ENCODE assay signal across 8 cellular contexts in the genomic region with DNA sequence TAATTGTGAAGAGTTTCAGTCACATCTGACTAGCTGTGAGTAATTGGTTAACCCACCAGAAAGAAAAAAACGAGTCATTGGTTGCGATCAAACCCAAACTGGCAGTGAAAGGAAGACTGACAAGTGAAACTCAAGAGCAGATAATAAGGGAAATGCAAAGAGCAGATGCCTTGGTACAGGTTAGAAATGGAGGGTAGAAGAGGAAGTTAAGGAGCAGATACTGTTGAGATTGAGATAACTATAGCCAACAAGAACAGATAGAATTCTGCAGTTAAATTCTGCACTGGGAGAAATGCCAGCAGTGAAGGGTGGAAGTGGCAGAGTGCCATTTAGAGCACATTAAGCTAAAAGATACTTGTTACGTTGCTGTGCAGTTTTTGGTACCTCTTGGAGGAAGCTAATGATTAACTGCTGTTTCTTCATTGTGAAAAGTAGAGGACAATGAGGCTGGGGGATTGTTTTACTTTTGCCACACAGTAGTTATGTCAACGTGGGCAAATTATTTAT.
A peak's percentile ranks its signal among the peaks of the same experiment; 100 is the strongest.
DNase-seq lines count a peak whose midpoint lies in the region; ATAC-seq and TF ChIP-seq lines count a peak whose summit lies in the region.

No MANE protein-coding gene starts in this region.

- TF ChIP-seq CTCF in hepatocyte (IDR thresholded peaks at IDR 0.05; ENCODE audit: poor library complexity) (no peak), esophagus muscularis mucosa (IDR thresholded peaks at IDR 0.05) (no peak), smooth muscle cell (IDR thresholded peaks at IDR 0.05; ENCODE audit: borderline replicate concordance, insufficient read depth, poor library complexity, severe bottlenecking) (no peak)

- TF ChIP-seq POLR2A in esophagus muscularis mucosa (IDR thresholded peaks at IDR 0.05; ENCODE audit: low read depth) = no peak

- no peaks in the 10 kb centered on the region for H3K27me3 Mint-ChIP-seq in T-cell

- TF ChIP-seq EP300 in esophagus muscularis mucosa (IDR thresholded peaks at IDR 0.05) = no peak

- H2AFZ ChIP-seq in hepatocyte (no peak overlapping the region), smooth muscle cell (ENCODE audit: low read depth) (no peak overlapping the region)

- H3K9ac ChIP-seq in smooth muscle cell (ENCODE audit: low read depth) = no peak overlapping the region

- intact Hi-C loops in esophagus muscularis mucosa (cut with DNase I) = no loop called here

- H3K36me3 Mint-ChIP-seq in T-cell = peaks cover 39% of the 10 kb centered on the region

- POLR2A ChIA-PET in T-cell (lab: Charles Lee) = no interaction called here

- H3K9me3 ChIP-seq in hepatocyte (ENCODE audit: low read depth) = no peaks in the 10 kb centered on the region
- H3K9me3 ChIP-seq in esophagus muscularis mucosa = no peaks in the 10 kb centered on the region
- no peaks in the 10 kb centered on the region for H3K9me3 ChIP-seq in smooth muscle cell (replicated peaks; ENCODE audit: low read depth)

- no peaks in the 10 kb centered on the region for H3K9me3 Mint-ChIP-seq in T-cell

- no peak overlapping the region for H3K4me3 Mint-ChIP-seq in T-cell

- DNase-seq in NCI-H2029 treated with DMSO at 0.1 percent for 48 hours (lab: John Stamatoyannopoulos, UW) (peak; percentile 57), NCI-H2029 (lab: John Stamatoyannopoulos, UW) (no peak), T-cell (no peak), hepatocyte (ENCODE audit: low spot score) (peak; percentile 5), esophagus muscularis mucosa (ENCODE audit: extremely low spot score) (no peak), smooth muscle cell (lab: John Stamatoyannopoulos, UW; ENCODE audit: unreplicated experiment) (no peak)

- no peak overlapping the region for H3K4me3 ChIP-seq in hepatocyte
- no peak overlapping the region for H3K4me3 ChIP-seq in esophagus muscularis mucosa
- no peak overlapping the region for H3K4me3 ChIP-seq in smooth muscle cell

- no peaks in the 10 kb centered on the region for H3K27me3 ChIP-seq in hepatocyte
- no peaks in the 10 kb centered on the region for H3K27me3 ChIP-seq in esophagus muscularis mucosa
- no peaks in the 10 kb centered on the region for H3K27me3 ChIP-seq in smooth muscle cell (ENCODE audit: low read depth)

- CTCF ChIA-PET in T-cell (lab: Charles Lee) = interaction anchor here in 1 of 2 donors (0.9 kb wide), 1 partner anchor 120 kb away, joined by 3 read pairs; no protein-coding TSS in a partner anchor

- H3K27ac ChIP-seq in hepatocyte = no peak overlapping the region
- H3K27ac ChIP-seq in esophagus muscularis mucosa (replicated peaks in 1 of 4) = no peak overlapping the region
- no peak overlapping the region for H3K27ac ChIP-seq in smooth muscle cell (ENCODE audit: low read depth)

- H3K9me2 ChIP-seq in hepatocyte (replicated peaks; ENCODE audit: insufficient read depth) = no peaks in the 10 kb centered on the region

- ATAC-seq in GM21447 (IDR thresholded peaks at IDR 0.05; ENCODE audit: unreplicated experiment) (peak; percentile 95), HG03565 (IDR thresholded peaks at IDR 0.05; ENCODE audit: unreplicated experiment) (peak; percentile 86), T-cell (replicated peaks in 1 of 4) (peak in 1 of 4 experiments; percentile 20)

- H3K36me3 ChIP-seq in hepatocyte (replicated peaks; ENCODE audit: insufficient read depth, low read depth) (no peaks in the 10 kb centered on the region), esophagus muscularis mucosa (peaks cover 6 to 26% (median 9%) of the 10 kb centered on the region in 4 donors), smooth muscle cell (ENCODE audit: low read depth) (peaks cover 9% of the 10 kb centered on the region)

- peaks cover 22 to 36% (median 28%) of the 10 kb centered on the region in 3 donors for H3K4me1 Mint-ChIP-seq in T-cell

- 52% methylated on average over 4 of the region's 4 CpGs for WGBS in hepatocyte (ENCODE audit: low lambda C conversion rate, missing lambda C conversion rate)
- WGBS in esophagus muscularis mucosa = 44% methylated on average over 4 of the region's 4 CpGs
- WGBS in smooth muscle cell (ENCODE audit: low lambda C conversion rate) = 89% methylated on average over 4 of the region's 4 CpGs

- H3K27ac Mint-ChIP-seq in T-cell = peak overlapping the region; percentile 33 to 56

- H3K4me1 ChIP-seq in hepatocyte (ENCODE audit: insufficient read depth) = peaks cover 5% of the 10 kb centered on the region
- H3K4me1 ChIP-seq in esophagus muscularis mucosa = peaks cover 0 to 11% (median 10%) of the 10 kb centered on the region in 4 donors
- no peaks in the 10 kb centered on the region for H3K4me1 ChIP-seq in smooth muscle cell (ENCODE audit: low read depth)

- H3K4me2 ChIP-seq in hepatocyte = peak overlapping the region; percentile 18
- H3K4me2 ChIP-seq in smooth muscle cell = no peak overlapping the region

- H3F3A ChIP-seq in smooth muscle cell (ENCODE audit: low read depth) = no peaks in the 10 kb centered on the region

- H4K20me1 ChIP-seq in hepatocyte (ENCODE audit: insufficient read depth, poor library complexity, severe bottlenecking) = no peaks in the 10 kb centered on the region
- H4K20me1 ChIP-seq in smooth muscle cell (ENCODE audit: low read depth) = peaks cover 36% of the 10 kb centered on the region

- H3K79me2 ChIP-seq in hepatocyte = peaks cover 5% of the 10 kb centered on the region
- peaks cover 8% of the 10 kb centered on the region for H3K79me2 ChIP-seq in smooth muscle cell (ENCODE audit: low read depth)

Comparison
In these comparisons a context has a peak if more than half of its experiments do, and no peak if none do; other contexts are left out.
1. DNase-seq: peak in NCI-H2029 treated with DMSO at 0.1 percent for 48 hours (single experiment) and hepatocyte (single experiment); none in NCI-H2029 (single experiment), T-cell (0 of 34), esophagus muscularis mucosa (single experiment) and smooth muscle cell (single experiment).